3 cellular contexts compared by ENCODE assay signal in the genomic region with DNA sequence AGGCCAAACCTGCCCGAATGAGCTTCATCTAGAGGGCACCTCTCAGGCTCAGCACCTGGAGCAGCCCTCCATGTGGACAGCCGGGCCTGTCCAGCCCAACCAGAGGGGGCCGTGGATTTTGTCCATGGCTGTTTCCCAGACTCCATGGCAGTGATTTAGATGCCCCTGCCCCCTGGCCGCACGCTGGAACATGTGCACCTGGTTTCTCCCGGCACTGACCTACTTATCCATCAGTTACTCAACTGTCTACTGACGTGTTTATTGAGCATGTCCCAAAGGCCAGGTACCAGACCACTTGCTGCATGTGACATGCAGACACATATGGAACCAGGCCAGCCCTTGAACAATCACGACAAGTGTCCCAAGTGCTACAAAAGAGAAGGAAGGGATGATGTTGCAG. TPM values are rescaled to one million over a fixed set of nuclear protein-coding genes. Genes with fewer than 3 reads are reported as not detected.
"Had no signal": no experiment of that assay in that cellular context is flagged by ENCODE, and none has a peak within 500 bp of the region (broad histone marks: within the 10 kb centered on the region; RNA-seq: fewer than 3 reads in every experiment).

No MANE protein-coding gene starts in this region.

RNA-seq across cellular contexts. Expression of a gene that starts 43.1 kb away (rescaled TPM):
- total RNA-seq: LHCN-M2, MCF 10A, NCI-H460 had no signal

RNA-seq across cellular contexts. Expression of a gene that starts 47.6 kb away (rescaled TPM):
- total RNA-seq: LHCN-M2, MCF 10A, NCI-H460 had no signal
